Comparison of ENCODE assay signal across 27 cellular contexts in the genomic region with DNA sequence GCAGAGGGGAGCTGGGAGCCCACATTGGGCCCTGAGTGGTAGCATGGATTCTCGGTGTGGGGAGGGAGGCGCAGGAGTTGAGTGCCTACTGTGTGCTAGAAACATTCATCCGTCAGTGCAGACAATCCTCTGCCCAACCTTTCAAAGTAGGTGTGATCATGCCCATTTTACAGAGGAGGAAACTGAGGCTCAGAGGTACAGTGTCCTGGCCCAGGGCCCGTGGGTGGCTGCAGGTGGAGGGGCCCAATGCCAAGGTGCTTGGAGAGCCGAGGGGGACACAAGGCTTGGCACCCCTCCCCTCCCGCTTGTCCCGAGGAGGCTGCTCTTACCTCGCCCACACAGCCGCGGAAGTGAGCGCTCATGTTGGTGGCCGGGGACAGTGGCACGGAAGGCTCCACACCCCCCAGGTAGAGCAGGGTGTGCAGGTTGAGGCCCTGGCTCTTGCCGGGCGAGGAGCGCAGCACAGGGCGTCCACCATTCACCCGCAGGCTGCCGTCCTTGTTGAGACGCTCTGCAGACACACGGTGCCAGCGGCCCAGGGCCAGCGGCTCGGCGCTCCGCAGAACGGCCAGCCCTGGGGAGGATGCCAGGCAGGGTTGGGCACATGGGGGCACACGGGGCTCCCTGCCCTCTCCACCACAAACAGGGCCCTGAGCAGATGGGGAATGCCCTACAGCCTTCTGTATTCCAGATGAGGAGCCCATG. TPM values are rescaled to one million over a fixed set of nuclear protein-coding genes. Genes with fewer than 3 reads are reported as not detected.
"Had no signal": no experiment of that assay in that cellular context is flagged by ENCODE, and none has a peak within 500 bp of the region (broad histone marks: within the 10 kb centered on the region; RNA-seq: fewer than 3 reads in every experiment).

No MANE protein-coding gene starts in this region.

- H3K27me3 ChIP-seq: colonic mucosa, heart right ventricle, neutrophil, right atrium auricular region, stomach, transverse colon had no signal

- H3K4me3 ChIP-seq: colonic mucosa, heart right ventricle, right atrium auricular region, stomach, thoracic aorta, transverse colon had no signal

- ATAC-seq: esophagus mucosa; left cardiac atrium; naive thymus-derived CD4-positive, alpha-beta T cell had no signal

- H3K27ac ChIP-seq: colonic mucosa, heart right ventricle, neutrophil, right atrium auricular region, stomach, thoracic aorta, transverse colon had no signal

- H3K4me1 ChIP-seq: colonic mucosa, right atrium auricular region, stomach, transverse colon had no signal

- DNase-seq: colonic mucosa; effector CD4-positive, alpha-beta T cell; endodermal cell; heart right ventricle; hypothalamus; left cardiac atrium; naive thymus-derived CD4-positive, alpha-beta T cell; nephron progenitor cell; posterior cingulate gyrus; small intestine; stimulated activated CD4-positive, alpha-beta T cell treated with anti-CD3 and anti-CD28 coated beads, Interleukin-12 subunit alpha, Interleukin-12 subunit beta, amount 100 ng/mL, for 4 hours; stimulated activated naive CD4-positive, alpha-beta T cell; stomach; substantia nigra; transverse colon had no signal

- FAIRE-seq: frontal cortex, keratinocyte, small intestine had no signal

- H3K36me3 ChIP-seq: neutrophil had no signal

- H3K9me3 ChIP-seq: colonic mucosa, heart right ventricle, neutrophil, right atrium auricular region, stomach, thoracic aorta, transverse colon had no signal

RNA-seq across cellular contexts. Expression of gene LDLRAD2, which starts 16.6 kb away (rescaled TPM):
- total RNA-seq: cerebellum, dermis microvascular lymphatic vessel endothelial cell, fibroblast of lung, frontal cortex, lung microvascular endothelial cell, mononuclear cell, osteocyte, right atrium auricular region had no signal
- polyA plus RNA-seq: fibroblast of lung; naive thymus-derived CD4-positive, alpha-beta T cell had no signal
